In genomic region chr1:153678519-153679336, GRCh38 we compare ENCODE assay signal across 8 cellular contexts. TPM values are rescaled to one million over a fixed set of nuclear protein-coding genes. Genes with fewer than 3 reads are reported as not detected.
DNase-seq lines count a peak whose midpoint lies in the region; ATAC-seq and TF ChIP-seq lines count a peak whose summit lies in the region.

Gene NPR1 (plus strand): TSS chr1:153678688. CDS start chr1:153679109, 421 bp downstream.

- no peak for TF ChIP-seq CTCF in A673 (conservative IDR thresholded peaks at IDR 0.05; ENCODE audit: low read depth, low read length)
- TF ChIP-seq CTCF in GM12873 (IDR thresholded peaks at IDR 0.05; ENCODE audit: insufficient read depth, low read depth, low read length, missing control alignments): peak; percentile 0
- TF ChIP-seq CTCF in thoracic aorta (IDR thresholded peaks at IDR 0.05): no peak

- BruUV-seq in A673 (replicated peaks; lab: Mats Ljungman, UMichigan): no TSS peak

- H3K9me3 ChIP-seq in A673 (ENCODE audit: low read depth, low read length, poor library complexity, severe bottlenecking) (no peaks in the 10 kb centered on the region), duodenal mucosa (ENCODE audit: control insufficient read depth in 1 of 2, low read length in 2 of 2) (no peaks in the 10 kb centered on the region), thoracic aorta (no peaks in the 10 kb centered on the region)

- CTCF ChIA-PET in A673 (lab: Charles Lee): interaction anchor here (0.7 to 1.0 kb wide), 2 partner anchors 51 to 110 kb away, joined by 3 to 4 read pairs; no protein-coding TSS in a partner anchor

- peaks cover 3% of the 10 kb centered on the region for H3K36me3 Mint-ChIP-seq in T-helper 1 cell treated with Interleukin-12 subunit alpha and Interleukin-12 subunit beta and Interleukin-4 antibody, amounts not matched to agents 30 μg/mL and 1 μg/mL, for 36 hours (ENCODE audit: low read depth)

- H3K27ac ChIP-seq in A673 (ENCODE audit: low read depth, low read length, poor library complexity, severe bottlenecking) (no peak within 1 kb of the TSS), duodenal mucosa (ENCODE audit: low read depth, low read length) (no peak within 1 kb of the TSS), thoracic aorta (peak within 1 kb of the TSS; percentile 91 to 93)

- no peaks in the 10 kb centered on the region for H3K36me3 ChIP-seq in A673 (ENCODE audit: insufficient read depth, low read length, poor library complexity, severe bottlenecking)
- H3K36me3 ChIP-seq in duodenal mucosa (ENCODE audit: control insufficient read depth in 1 of 2, insufficient read depth in 2 of 2, low read length in 2 of 2): no peaks in the 10 kb centered on the region
- H3K36me3 ChIP-seq in thoracic aorta: peaks cover 12% of the 10 kb centered on the region

- no peaks in the 10 kb centered on the region for H3K9me3 Mint-ChIP-seq in T-helper 1 cell treated with Interleukin-12 subunit alpha and Interleukin-12 subunit beta and Interleukin-4 antibody, amounts not matched to agents 30 μg/mL and 1 μg/mL, for 36 hours

- H3K4me1 ChIP-seq in A673 (ENCODE audit: insufficient read depth, low read length, poor library complexity, severe bottlenecking): peaks cover 26% of the 10 kb centered on the region
- H3K4me1 ChIP-seq in duodenal mucosa (ENCODE audit: control insufficient read depth in 1 of 2, insufficient read depth in 2 of 2, low read length in 2 of 2): peaks cover 18 to 22% of the 10 kb centered on the region in 2 donors
- peaks cover 5 to 30% of the 10 kb centered on the region in 2 donors for H3K4me1 ChIP-seq in thoracic aorta (ENCODE audit: control insufficient read depth in 1 of 2, low read depth in 2 of 2)

- POLR2A ChIA-PET in A673 (lab: Charles Lee; ENCODE audit: low non-redundant PET): interaction anchor here (0.6 kb wide), 1 partner anchor 308 kb away, joined by 5 read pairs; no protein-coding TSS in a partner anchor

- peaks cover 59% of the 10 kb centered on the region for H3K27me3 Mint-ChIP-seq in T-helper 1 cell treated with Interleukin-12 subunit alpha and Interleukin-12 subunit beta and Interleukin-4 antibody, amounts not matched to agents 30 μg/mL and 1 μg/mL, for 36 hours (ENCODE audit: low read depth)

- peak; percentile 54 for DNase-seq in A673 (ENCODE audit: low spot score)
- peak; percentile 31 to 32 for DNase-seq in lung microvascular endothelial cell (ENCODE audit: low read depth in 2 of 2)
- DNase-seq in thoracic aorta (ENCODE audit: low spot score): peak; percentile 35
- DNase-seq in activated effector memory CD4-positive, alpha-beta T cell treated with anti-CD3 and anti-CD28 coated beads, Interleukin-2, amount 50 U/mL, for 16 hours: no peak

- peak within 1 kb of the TSS in 1 of 2 donors; percentile 12 for H3K9ac ChIP-seq in duodenal mucosa (ENCODE audit: low read depth in 1 of 2, low read length in 2 of 2)

- peak; percentile 16 for ATAC-seq in thoracic aorta (ENCODE audit: insufficient number of reproducible peaks, low FRiP score, low read depth)
- ATAC-seq in GM18519 (IDR thresholded peaks at IDR 0.05; ENCODE audit: low FRiP score, unreplicated experiment): no peak

- peak within 1 kb of the TSS; percentile 76 for H3K4me3 Mint-ChIP-seq in T-helper 1 cell treated with Interleukin-12 subunit alpha and Interleukin-12 subunit beta and Interleukin-4 antibody, amounts not matched to agents 30 μg/mL and 1 μg/mL, for 36 hours

- no peak within 1 kb of the TSS for H3K27ac Mint-ChIP-seq in T-helper 1 cell treated with Interleukin-12 subunit alpha and Interleukin-12 subunit beta and Interleukin-4 antibody, amounts not matched to agents 30 μg/mL and 1 μg/mL, for 36 hours

- intact Hi-C loops in A673 (cut with micrococcal nuclease; ENCODE audit: unreplicated experiment): loop anchor here (1.0 to 2.0 kb wide), 3 partner anchors 70 to 308 kb away; partner anchors contain the start of gene RAB13

- H3K27me3 ChIP-seq in A673 (replicated peaks; ENCODE audit: insufficient read depth, low read depth, low read length, poor library complexity) (peaks cover 40% of the 10 kb centered on the region), duodenal mucosa (ENCODE audit: control insufficient read depth in 1 of 2, insufficient read depth in 2 of 2, low read length in 2 of 2) (peaks cover 30 to 41% of the 10 kb centered on the region in 2 donors), thoracic aorta (replicated peaks; ENCODE audit: insufficient read depth) (no peaks in the 10 kb centered on the region)

- H3K4me1 Mint-ChIP-seq in T-helper 1 cell treated with Interleukin-12 subunit alpha and Interleukin-12 subunit beta and Interleukin-4 antibody, amounts not matched to agents 30 μg/mL and 1 μg/mL, for 36 hours (ENCODE audit: low read depth): peaks cover 16% of the 10 kb centered on the region

- H3K4me3 ChIP-seq in A673 (ENCODE audit: low read depth, low read length, poor library complexity, severe bottlenecking) (peak within 1 kb of the TSS; percentile 45), duodenal mucosa (ENCODE audit: low read depth in 1 of 2, low read length in 2 of 2) (peak within 1 kb of the TSS; percentile 35 to 64), thoracic aorta (peak within 1 kb of the TSS; percentile 86)

RNA-seq across cellular contexts. Expression of gene NPR1, which starts in this region (rescaled TPM):
- 0.87 and 1.1 TPM in 2 replicates for total RNA-seq in A673 (2021)
- total RNA-seq in lung microvascular endothelial cell: 5.9 and 17.3 TPM in 2 replicates
- 100 to 1,000 TPM; 279 to 293 TPM for total RNA-seq in thoracic aorta

Comparison
In these comparisons a context has a peak if more than half of its experiments do, and no peak if none do; other contexts are left out.
1. RNA of gene NPR1 (total RNA-seq): 279 to 293 TPM in thoracic aorta; 5.9 to 17.3 TPM in lung microvascular endothelial cell and 0.87 to 1.1 TPM in A673; every median in the first group is over 10 times any median in the second.
2. H3K27ac ChIP-seq: peak in thoracic aorta (2 of 2); none in A673 (single experiment) and duodenal mucosa (single experiment).
3. Peak in every context shown above with its lines, with median percentiles within 50 percentile points of each other: H3K4me3 ChIP-seq.